Comparison of ENCODE assay signal across 1 cellular context in the genomic region with DNA sequence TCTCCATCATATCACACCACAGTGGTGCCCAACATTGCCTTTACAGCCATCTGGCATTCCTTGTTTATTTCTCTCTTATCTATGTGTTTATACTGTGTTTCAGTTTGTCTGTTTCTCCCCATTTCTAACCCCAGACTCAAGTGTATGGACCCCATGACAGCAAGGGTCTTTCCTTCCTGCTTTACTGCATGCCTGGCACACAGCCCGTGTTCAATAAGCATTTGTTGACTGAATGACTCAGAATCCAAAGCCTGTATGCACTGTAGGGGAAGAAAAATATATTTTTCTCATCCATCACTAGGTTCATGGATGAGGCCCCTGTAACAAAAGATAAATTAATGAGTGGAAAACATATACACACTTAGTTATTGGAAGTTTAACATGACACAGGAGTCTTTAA.
TF ChIP-seq lines count a peak whose summit lies in the region.

No MANE protein-coding gene starts in this region.

TF ChIP-seq in HepG2, 621 proteins besides CTCF, POLR2A, EP300 and RAD21 (continues in another document):
- TF ChIP-seq FOSL2 (CRISPR knock-in tag; IDR thresholded peaks at IDR 0.05) (peak; percentile 99), NFIB (CRISPR knock-in tag; IDR thresholded peaks at IDR 0.05; ENCODE audit: borderline replicate concordance) (no peak), RXRB (CRISPR knock-in tag; IDR thresholded peaks at IDR 0.05; ENCODE audit: borderline replicate concordance) (peak; percentile 47; the same call in 1 of the 2 replicates), ZNF558 (CRISPR knock-in tag; IDR thresholded peaks at IDR 0.05; ENCODE audit: borderline replicate concordance) (no peak), SETDB1 (CRISPR knock-in tag; IDR thresholded peaks at IDR 0.05; ENCODE audit: borderline replicate concordance) (no peak), GATAD2A (CRISPR knock-in tag; IDR thresholded peaks at IDR 0.05) (peak; percentile 93), JUN (CRISPR knock-in tag; IDR thresholded peaks at IDR 0.05) (peak; percentile 86), BCL6 (CRISPR knock-in tag; IDR thresholded peaks at IDR 0.05) (0 out of 2 replicates have a peak, but pooled peaks have one; percentile 30), ZNF274 (CRISPR knock-in tag; IDR thresholded peaks at IDR 0.05) (no peak), FOXA3 (CRISPR knock-in tag; IDR thresholded peaks at IDR 0.05) (peak; percentile 91), ELF1 (CRISPR knock-in tag; IDR thresholded peaks at IDR 0.05) (0 out of 2 replicates have a peak, but pooled peaks have one; percentile 33), FOXO1 (CRISPR knock-in tag; IDR thresholded peaks at IDR 0.05) (peak; percentile 50; the same call in 1 of the 2 replicates), SALL1 (CRISPR knock-in tag; IDR thresholded peaks at IDR 0.05) (peak; percentile 68; the same call in 1 of the 2 replicates), ZFX (CRISPR knock-in tag; IDR thresholded peaks at IDR 0.05; ENCODE audit: low read depth) (no peak), MEF2D (CRISPR knock-in tag; IDR thresholded peaks at IDR 0.05) (0 out of 2 replicates have a peak, but pooled peaks have one; percentile 23), ZNF773 (CRISPR knock-in tag; IDR thresholded peaks at IDR 0.05; ENCODE audit: borderline replicate concordance) (no peak), MED8 (CRISPR knock-in tag; IDR thresholded peaks at IDR 0.05; ENCODE audit: insufficient replicate concordance) (no peak), ZNF619 (CRISPR knock-in tag; IDR thresholded peaks at IDR 0.05) (no peak), HHEX (CRISPR knock-in tag; IDR thresholded peaks at IDR 0.05) (0 out of 2 replicates have a peak, but pooled peaks have one; percentile 36), GTF2F1 (IDR thresholded peaks at IDR 0.05; ENCODE audit: low read length) (no peak), EED (CRISPR knock-in tag; IDR thresholded peaks at IDR 0.05) (no peak), HMGA1 (CRISPR knock-in tag; conservative IDR thresholded peaks at IDR 0.05) (no peak), FOXA1 (IDR thresholded peaks at IDR 0.05) (no peak), FOXA1 (CRISPR knock-in tag; IDR thresholded peaks at IDR 0.05) (peak; percentile 74), CENPX (CRISPR knock-in tag; IDR thresholded peaks at IDR 0.05) (no peak), JUNB (CRISPR knock-in tag; IDR thresholded peaks at IDR 0.05; ENCODE audit: borderline replicate concordance) (peak; percentile 88), KLF16 (CRISPR knock-in tag; IDR thresholded peaks at IDR 0.05) (peak in 1 of 2 experiments; percentile 19; a peak in 1 of 4 replicates)
- TF ChIP-seq, protein P1, sequence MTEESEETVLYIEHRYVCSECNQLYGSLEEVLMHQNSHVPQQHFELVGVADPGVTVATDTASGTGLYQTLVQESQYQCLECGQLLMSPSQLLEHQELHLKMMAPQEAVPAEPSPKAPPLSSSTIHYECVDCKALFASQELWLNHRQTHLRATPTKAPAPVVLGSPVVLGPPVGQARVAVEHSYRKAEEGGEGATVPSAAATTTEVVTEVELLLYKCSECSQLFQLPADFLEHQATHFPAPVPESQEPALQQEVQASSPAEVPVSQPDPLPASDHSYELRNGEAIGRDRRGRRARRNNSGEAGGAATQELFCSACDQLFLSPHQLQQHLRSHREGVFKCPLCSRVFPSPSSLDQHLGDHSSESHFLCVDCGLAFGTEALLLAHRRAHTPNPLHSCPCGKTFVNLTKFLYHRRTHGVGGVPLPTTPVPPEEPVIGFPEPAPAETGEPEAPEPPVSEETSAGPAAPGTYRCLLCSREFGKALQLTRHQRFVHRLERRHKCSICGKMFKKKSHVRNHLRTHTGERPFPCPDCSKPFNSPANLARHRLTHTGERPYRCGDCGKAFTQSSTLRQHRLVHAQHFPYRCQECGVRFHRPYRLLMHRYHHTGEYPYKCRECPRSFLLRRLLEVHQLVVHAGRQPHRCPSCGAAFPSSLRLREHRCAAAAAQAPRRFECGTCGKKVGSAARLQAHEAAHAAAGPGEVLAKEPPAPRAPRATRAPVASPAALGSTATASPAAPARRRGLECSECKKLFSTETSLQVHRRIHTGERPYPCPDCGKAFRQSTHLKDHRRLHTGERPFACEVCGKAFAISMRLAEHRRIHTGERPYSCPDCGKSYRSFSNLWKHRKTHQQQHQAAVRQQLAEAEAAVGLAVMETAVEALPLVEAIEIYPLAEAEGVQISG (CRISPR knock-in tag; IDR thresholded peaks at IDR 0.05), result no peak
- TF ChIP-seq, protein P2, sequence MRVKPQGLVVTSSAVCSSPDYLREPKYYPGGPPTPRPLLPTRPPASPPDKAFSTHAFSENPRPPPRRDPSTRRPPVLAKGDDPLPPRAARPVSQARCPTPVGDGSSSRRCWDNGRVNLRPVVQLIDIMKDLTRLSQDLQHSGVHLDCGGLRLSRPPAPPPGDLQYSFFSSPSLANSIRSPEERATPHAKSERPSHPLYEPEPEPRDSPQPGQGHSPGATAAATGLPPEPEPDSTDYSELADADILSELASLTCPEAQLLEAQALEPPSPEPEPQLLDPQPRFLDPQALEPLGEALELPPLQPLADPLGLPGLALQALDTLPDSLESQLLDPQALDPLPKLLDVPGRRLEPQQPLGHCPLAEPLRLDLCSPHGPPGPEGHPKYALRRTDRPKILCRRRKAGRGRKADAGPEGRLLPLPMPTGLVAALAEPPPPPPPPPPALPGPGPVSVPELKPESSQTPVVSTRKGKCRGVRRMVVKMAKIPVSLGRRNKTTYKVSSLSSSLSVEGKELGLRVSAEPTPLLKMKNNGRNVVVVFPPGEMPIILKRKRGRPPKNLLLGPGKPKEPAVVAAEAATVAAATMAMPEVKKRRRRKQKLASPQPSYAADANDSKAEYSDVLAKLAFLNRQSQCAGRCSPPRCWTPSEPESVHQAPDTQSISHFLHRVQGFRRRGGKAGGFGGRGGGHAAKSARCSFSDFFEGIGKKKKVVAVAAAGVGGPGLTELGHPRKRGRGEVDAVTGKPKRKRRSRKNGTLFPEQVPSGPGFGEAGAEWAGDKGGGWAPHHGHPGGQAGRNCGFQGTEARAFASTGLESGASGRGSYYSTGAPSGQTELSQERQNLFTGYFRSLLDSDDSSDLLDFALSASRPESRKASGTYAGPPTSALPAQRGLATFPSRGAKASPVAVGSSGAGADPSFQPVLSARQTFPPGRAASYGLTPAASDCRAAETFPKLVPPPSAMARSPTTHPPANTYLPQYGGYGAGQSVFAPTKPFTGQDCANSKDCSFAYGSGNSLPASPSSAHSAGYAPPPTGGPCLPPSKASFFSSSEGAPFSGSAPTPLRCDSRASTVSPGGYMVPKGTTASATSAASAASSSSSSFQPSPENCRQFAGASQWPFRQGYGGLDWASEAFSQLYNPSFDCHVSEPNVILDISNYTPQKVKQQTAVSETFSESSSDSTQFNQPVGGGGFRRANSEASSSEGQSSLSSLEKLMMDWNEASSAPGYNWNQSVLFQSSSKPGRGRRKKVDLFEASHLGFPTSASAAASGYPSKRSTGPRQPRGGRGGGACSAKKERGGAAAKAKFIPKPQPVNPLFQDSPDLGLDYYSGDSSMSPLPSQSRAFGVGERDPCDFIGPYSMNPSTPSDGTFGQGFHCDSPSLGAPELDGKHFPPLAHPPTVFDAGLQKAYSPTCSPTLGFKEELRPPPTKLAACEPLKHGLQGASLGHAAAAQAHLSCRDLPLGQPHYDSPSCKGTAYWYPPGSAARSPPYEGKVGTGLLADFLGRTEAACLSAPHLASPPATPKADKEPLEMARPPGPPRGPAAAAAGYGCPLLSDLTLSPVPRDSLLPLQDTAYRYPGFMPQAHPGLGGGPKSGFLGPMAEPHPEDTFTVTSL (CRISPR knock-in tag; IDR thresholded peaks at IDR 0.05; ENCODE audit: borderline replicate concordance), result peak; percentile 96
- TF ChIP-seq, protein P3, sequence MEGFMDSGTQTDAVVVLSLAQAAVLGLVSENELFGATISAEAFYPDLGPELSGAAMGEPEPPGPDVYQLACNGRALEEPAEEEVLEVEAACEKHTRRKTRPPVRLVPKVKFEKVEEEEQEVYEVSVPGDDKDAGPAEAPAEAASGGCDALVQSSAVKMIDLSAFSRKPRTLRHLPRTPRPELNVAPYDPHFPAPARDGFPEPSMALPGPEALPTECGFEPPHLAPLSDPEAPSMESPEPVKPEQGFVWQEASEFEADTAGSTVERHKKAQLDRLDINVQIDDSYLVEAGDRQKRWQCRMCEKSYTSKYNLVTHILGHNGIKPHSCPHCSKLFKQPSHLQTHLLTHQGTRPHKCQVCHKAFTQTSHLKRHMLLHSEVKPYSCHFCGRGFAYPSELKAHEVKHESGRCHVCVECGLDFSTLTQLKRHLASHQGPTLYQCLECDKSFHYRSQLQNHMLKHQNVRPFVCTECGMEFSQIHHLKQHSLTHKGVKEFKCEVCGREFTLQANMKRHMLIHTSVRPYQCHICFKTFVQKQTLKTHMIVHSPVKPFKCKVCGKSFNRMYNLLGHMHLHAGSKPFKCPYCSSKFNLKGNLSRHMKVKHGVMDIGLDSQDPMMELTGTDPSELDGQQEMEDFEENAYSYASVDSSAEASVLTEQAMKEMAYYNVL (CRISPR knock-in tag; IDR thresholded peaks at IDR 0.05; ENCODE audit: borderline replicate concordance), result no peak
- TF ChIP-seq, protein P4, sequence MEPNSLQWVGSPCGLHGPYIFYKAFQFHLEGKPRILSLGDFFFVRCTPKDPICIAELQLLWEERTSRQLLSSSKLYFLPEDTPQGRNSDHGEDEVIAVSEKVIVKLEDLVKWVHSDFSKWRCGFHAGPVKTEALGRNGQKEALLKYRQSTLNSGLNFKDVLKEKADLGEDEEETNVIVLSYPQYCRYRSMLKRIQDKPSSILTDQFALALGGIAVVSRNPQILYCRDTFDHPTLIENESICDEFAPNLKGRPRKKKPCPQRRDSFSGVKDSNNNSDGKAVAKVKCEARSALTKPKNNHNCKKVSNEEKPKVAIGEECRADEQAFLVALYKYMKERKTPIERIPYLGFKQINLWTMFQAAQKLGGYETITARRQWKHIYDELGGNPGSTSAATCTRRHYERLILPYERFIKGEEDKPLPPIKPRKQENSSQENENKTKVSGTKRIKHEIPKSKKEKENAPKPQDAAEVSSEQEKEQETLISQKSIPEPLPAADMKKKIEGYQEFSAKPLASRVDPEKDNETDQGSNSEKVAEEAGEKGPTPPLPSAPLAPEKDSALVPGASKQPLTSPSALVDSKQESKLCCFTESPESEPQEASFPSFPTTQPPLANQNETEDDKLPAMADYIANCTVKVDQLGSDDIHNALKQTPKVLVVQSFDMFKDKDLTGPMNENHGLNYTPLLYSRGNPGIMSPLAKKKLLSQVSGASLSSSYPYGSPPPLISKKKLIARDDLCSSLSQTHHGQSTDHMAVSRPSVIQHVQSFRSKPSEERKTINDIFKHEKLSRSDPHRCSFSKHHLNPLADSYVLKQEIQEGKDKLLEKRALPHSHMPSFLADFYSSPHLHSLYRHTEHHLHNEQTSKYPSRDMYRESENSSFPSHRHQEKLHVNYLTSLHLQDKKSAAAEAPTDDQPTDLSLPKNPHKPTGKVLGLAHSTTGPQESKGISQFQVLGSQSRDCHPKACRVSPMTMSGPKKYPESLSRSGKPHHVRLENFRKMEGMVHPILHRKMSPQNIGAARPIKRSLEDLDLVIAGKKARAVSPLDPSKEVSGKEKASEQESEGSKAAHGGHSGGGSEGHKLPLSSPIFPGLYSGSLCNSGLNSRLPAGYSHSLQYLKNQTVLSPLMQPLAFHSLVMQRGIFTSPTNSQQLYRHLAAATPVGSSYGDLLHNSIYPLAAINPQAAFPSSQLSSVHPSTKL (CRISPR knock-in tag; IDR thresholded peaks at IDR 0.05), result peak; percentile 91
- TF ChIP-seq, protein P5, sequence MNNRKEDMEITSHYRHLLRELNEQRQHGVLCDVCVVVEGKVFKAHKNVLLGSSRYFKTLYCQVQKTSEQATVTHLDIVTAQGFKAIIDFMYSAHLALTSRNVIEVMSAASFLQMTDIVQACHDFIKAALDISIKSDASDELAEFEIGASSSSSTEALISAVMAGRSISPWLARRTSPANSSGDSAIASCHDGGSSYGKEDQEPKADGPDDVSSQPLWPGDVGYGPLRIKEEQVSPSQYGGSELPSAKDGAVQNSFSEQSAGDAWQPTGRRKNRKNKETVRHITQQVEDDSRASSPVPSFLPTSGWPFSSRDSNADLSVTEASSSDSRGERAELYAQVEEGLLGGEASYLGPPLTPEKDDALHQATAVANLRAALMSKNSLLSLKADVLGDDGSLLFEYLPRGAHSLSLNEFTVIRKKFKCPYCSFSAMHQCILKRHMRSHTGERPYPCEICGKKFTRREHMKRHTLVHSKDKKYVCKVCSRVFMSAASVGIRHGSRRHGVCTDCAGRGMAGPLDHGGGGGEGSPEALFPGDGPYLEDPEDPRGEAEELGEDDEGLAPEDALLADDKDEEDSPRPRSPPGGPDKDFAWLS (CRISPR knock-in tag; IDR thresholded peaks at IDR 0.05; ENCODE audit: borderline replicate concordance), result no peak
- TF ChIP-seq, protein P6, sequence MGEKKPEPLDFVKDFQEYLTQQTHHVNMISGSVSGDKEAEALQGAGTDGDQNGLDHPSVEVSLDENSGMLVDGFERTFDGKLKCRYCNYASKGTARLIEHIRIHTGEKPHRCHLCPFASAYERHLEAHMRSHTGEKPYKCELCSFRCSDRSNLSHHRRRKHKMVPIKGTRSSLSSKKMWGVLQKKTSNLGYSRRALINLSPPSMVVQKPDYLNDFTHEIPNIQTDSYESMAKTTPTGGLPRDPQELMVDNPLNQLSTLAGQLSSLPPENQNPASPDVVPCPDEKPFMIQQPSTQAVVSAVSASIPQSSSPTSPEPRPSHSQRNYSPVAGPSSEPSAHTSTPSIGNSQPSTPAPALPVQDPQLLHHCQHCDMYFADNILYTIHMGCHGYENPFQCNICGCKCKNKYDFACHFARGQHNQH (CRISPR knock-in tag; IDR thresholded peaks at IDR 0.05), result 0 out of 2 replicates have a peak, but pooled peaks have one; percentile 36
- TF ChIP-seq, protein P7, sequence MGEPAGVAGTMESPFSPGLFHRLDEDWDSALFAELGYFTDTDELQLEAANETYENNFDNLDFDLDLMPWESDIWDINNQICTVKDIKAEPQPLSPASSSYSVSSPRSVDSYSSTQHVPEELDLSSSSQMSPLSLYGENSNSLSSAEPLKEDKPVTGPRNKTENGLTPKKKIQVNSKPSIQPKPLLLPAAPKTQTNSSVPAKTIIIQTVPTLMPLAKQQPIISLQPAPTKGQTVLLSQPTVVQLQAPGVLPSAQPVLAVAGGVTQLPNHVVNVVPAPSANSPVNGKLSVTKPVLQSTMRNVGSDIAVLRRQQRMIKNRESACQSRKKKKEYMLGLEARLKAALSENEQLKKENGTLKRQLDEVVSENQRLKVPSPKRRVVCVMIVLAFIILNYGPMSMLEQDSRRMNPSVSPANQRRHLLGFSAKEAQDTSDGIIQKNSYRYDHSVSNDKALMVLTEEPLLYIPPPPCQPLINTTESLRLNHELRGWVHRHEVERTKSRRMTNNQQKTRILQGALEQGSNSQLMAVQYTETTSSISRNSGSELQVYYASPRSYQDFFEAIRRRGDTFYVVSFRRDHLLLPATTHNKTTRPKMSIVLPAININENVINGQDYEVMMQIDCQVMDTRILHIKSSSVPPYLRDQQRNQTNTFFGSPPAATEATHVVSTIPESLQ (CRISPR knock-in tag; conservative IDR thresholded peaks at IDR 0.05), result no peak
